ENCODE assay signal across 1 cellular context in genomic region chr1:66353207-66353606, GRCh38.
TF ChIP-seq lines count a peak whose summit lies in the region.

No MANE protein-coding gene starts in this region.

TF ChIP-seq in IMR-90, 13 proteins besides CTCF, POLR2A, EP300 and RAD21 (continued from another document):
- TF ChIP-seq, protein P1, sequence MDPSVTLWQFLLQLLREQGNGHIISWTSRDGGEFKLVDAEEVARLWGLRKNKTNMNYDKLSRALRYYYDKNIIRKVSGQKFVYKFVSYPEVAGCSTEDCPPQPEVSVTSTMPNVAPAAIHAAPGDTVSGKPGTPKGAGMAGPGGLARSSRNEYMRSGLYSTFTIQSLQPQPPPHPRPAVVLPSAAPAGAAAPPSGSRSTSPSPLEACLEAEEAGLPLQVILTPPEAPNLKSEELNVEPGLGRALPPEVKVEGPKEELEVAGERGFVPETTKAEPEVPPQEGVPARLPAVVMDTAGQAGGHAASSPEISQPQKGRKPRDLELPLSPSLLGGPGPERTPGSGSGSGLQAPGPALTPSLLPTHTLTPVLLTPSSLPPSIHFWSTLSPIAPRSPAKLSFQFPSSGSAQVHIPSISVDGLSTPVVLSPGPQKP (IDR thresholded peaks at IDR 0.05; ENCODE audit: borderline replicate concordance, low read depth, low read length) = no peak
- TF ChIP-seq RFX5 (IDR thresholded peaks at IDR 0.05; ENCODE audit: low read depth, low read length) (no peak), MXI1 (IDR thresholded peaks at IDR 0.05; ENCODE audit: borderline replicate concordance, low read depth, low read length) (no peak), CEBPB (IDR thresholded peaks at IDR 0.05; ENCODE audit: low read depth, low read length) (no peak), FOS (IDR thresholded peaks at IDR 0.05; ENCODE audit: low read depth, low read length) (no peak), CHD1 (IDR thresholded peaks at IDR 0.05; ENCODE audit: low read depth, low read length) (no peak), NFE2L2 (IDR thresholded peaks at IDR 0.05; ENCODE audit: low read depth, low read length) (no peak), MAZ (IDR thresholded peaks at IDR 0.05; ENCODE audit: borderline replicate concordance, low read depth, low read length) (no peak), MAFK (IDR thresholded peaks at IDR 0.05; ENCODE audit: low read depth, low read length) (no peak), USF2 (IDR thresholded peaks at IDR 0.05; ENCODE audit: low read depth, low read length) (no peak), BHLHE40 (IDR thresholded peaks at IDR 0.05; ENCODE audit: low read depth, low read length) (no peak)
